9 cellular contexts compared by ENCODE assay signal in genomic region chr12:12714276-12715001, GRCh38.
DNase-seq lines count a peak whose midpoint lies in the region; ATAC-seq, FAIRE-seq and TF ChIP-seq lines count a peak whose summit lies in the region.
"Had no signal": no experiment of that assay in that cellular context is flagged by ENCODE, and none has a peak within 500 bp of the region (broad histone marks: within the 10 kb centered on the region; RNA-seq: fewer than 3 reads in every experiment).

No MANE protein-coding gene starts in this region.

- peaks cover 40% of the 10 kb centered on the region for H3K4me1 ChIP-seq in OCI-LY1 (ENCODE audit: insufficient read depth, low read length, severe bottlenecking)

- peak overlapping the region; percentile 89 for H3K27ac Mint-ChIP-seq in activated naive CD8-positive, alpha-beta T cell treated with anti-CD3 and anti-CD28 coated beads, Interleukin-2, amount 50 U/mL, for 24 hours

- TF ChIP-seq CTCF in OCI-LY1 (IDR thresholded peaks at IDR 0.05; ENCODE audit: low read length): peak; percentile 50

- peaks cover 21% of the 10 kb centered on the region for H3K79me2 ChIP-seq in OCI-LY1 (ENCODE audit: insufficient read depth, low read length)

- H3K27ac ChIP-seq in OCI-LY1 (ENCODE audit: low read depth, low read length, poor library complexity, severe bottlenecking): peak overlapping the region; percentile 98

- peaks cover 17% of the 10 kb centered on the region for H3K36me3 Mint-ChIP-seq in activated naive CD8-positive, alpha-beta T cell treated with anti-CD3 and anti-CD28 coated beads, Interleukin-2, amount 50 U/mL, for 24 hours (ENCODE audit: low read depth)

- peaks cover 52% of the 10 kb centered on the region for H3K4me1 Mint-ChIP-seq in activated naive CD8-positive, alpha-beta T cell treated with anti-CD3 and anti-CD28 coated beads, Interleukin-2, amount 50 U/mL, for 24 hours

- H3K27me3 Mint-ChIP-seq in activated naive CD8-positive, alpha-beta T cell treated with anti-CD3 and anti-CD28 coated beads, Interleukin-2, amount 50 U/mL, for 24 hours: no peaks in the 10 kb centered on the region

- H2AFZ ChIP-seq in OCI-LY1 (ENCODE audit: low read length): no peak overlapping the region

- peak overlapping the region; percentile 77 for H3K4me3 Mint-ChIP-seq in activated naive CD8-positive, alpha-beta T cell treated with anti-CD3 and anti-CD28 coated beads, Interleukin-2, amount 50 U/mL, for 24 hours

- peaks cover 17% of the 10 kb centered on the region for H3K36me3 ChIP-seq in OCI-LY1 (ENCODE audit: insufficient read depth, low read length)

- H3K9me3 ChIP-seq in OCI-LY1 (ENCODE audit: low read length): no peaks in the 10 kb centered on the region
- no peaks in the 10 kb centered on the region for H3K9me3 ChIP-seq in iPS-18c (ENCODE audit: control insufficient read depth, insufficient read depth, low read length)

- DNase-seq in activated naive CD8-positive, alpha-beta T cell treated with anti-CD3 and anti-CD28 coated beads, Interleukin-2, amount 50 U/mL, for 24 hours: peak; percentile 59
- DNase-seq in stimulated activated CD4-positive, alpha-beta T cell treated with anti-CD3 and anti-CD28 coated beads, Interleukin-15, amount 100 ng/mL, for 24 hours: peak; percentile 59
- no peak for DNase-seq in effector CD8-positive, alpha-beta T cell (lab: John Stamatoyannopoulos, UW)

- FAIRE-seq in G401.6 (lab: Jason Lieb, UNC): peak; percentile 79
- FAIRE-seq: colon had no signal

- H3K9me3 Mint-ChIP-seq in activated naive CD8-positive, alpha-beta T cell treated with anti-CD3 and anti-CD28 coated beads, Interleukin-2, amount 50 U/mL, for 24 hours: no peaks in the 10 kb centered on the region

- peak overlapping the region; percentile 92 for H3K9ac ChIP-seq in OCI-LY1 (ENCODE audit: low read length)

- ATAC-seq in HG02642 (IDR thresholded peaks at IDR 0.05; ENCODE audit: poor library complexity, unreplicated experiment) (peak; percentile 26), HG03159 (IDR thresholded peaks at IDR 0.05; ENCODE audit: unreplicated experiment) (no peak)
- no peak for ATAC-seq in activated naive CD8-positive, alpha-beta T cell treated with anti-CD3 and anti-CD28 coated beads, Interleukin-2, amount 50 U/mL, for 24 hours

- H3K4me2 ChIP-seq in OCI-LY1 (ENCODE audit: low read length): peak overlapping the region; percentile 83

- H3K9me2 ChIP-seq in OCI-LY1 (ENCODE audit: low read depth, low read length): no peaks in the 10 kb centered on the region

- no peaks in the 10 kb centered on the region for H3K27me3 ChIP-seq in OCI-LY1 (ENCODE audit: insufficient read depth, low read length)

- H3K4me3 ChIP-seq in OCI-LY1 (ENCODE audit: low read depth, low read length, poor library complexity, severe bottlenecking): peak overlapping the region; percentile 88
- peak overlapping the region; percentile 4; the same call in 1 of the 2 replicates for H3K4me3 ChIP-seq in iPS-18c (ENCODE audit: insufficient read depth, low read depth, low read length)

- H3F3A ChIP-seq in OCI-LY1 (ENCODE audit: insufficient read depth, low read length): no peaks in the 10 kb centered on the region

- H4K20me1 ChIP-seq in OCI-LY1 (ENCODE audit: insufficient read depth, low read length): no peaks in the 10 kb centered on the region
